13 cellular contexts compared by ENCODE assay signal in the genomic region with DNA sequence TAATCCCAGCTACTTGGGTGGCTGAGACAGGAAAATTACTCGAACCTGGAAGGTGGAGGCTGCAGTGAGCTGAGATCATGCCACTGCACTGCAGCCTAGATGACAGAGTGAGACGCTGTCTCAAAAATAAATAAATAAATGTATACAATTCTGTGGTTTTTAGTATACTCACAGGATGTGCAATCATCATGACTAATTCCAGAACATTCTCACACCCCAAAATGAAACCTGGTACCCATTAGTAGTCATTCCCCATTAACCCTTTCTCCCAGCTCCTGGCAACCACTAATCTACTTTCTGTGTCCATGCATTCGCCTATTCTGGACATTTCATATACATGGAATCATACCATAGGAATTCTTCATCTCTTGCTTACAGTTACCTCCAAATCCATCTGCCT. TPM values are rescaled to one million over a fixed set of nuclear protein-coding genes. Genes with fewer than 3 reads are reported as not detected.
DNase-seq lines count a peak whose midpoint lies in the region; ATAC-seq and TF ChIP-seq lines count a peak whose summit lies in the region.
"Had no signal": no experiment of that assay in that cellular context is flagged by ENCODE, and none has a peak within 500 bp of the region (broad histone marks: within the 10 kb centered on the region; RNA-seq: fewer than 3 reads in every experiment).

No MANE protein-coding gene starts in this region.

- no peak overlapping the region for H3K4me3 ChIP-seq in RWPE2 (ENCODE audit: severe bottlenecking)
- no peak overlapping the region for H3K4me3 ChIP-seq in osteoblast (ENCODE audit: insufficient read depth, low read length)
- H3K4me3 ChIP-seq: A549 had no signal

- H3K27ac Mint-ChIP-seq in activated CD4-positive, alpha-beta memory T cell treated with anti-CD3 and anti-CD28 coated beads for 36 hours, result no peak overlapping the region
- H3K27ac Mint-ChIP-seq in activated CD4-positive, alpha-beta memory T cell treated with anti-CD3 and anti-CD28 coated beads, Interleukin-2, amount 10 ng/mL, durations not matched to agents 7 days and 5 days, result no peak overlapping the region
- H3K27ac Mint-ChIP-seq in glutamatergic neuron (ENCODE audit: unreplicated experiment), result no peak overlapping the region
- H3K27ac Mint-ChIP-seq: activated T-helper 2 cell treated with anti-CD3 and anti-CD28 coated beads, Interferon-gamma antibody, Interleukin-2, Interleukin-4, amounts not matched to agents 10 μg/mL and 5 μg/mL and 100 μg/mL, durations not matched to agents 14 hours and 24 hours and 36 hours; H9 had no signal

- no peaks in the 10 kb centered on the region for H3K27me3 ChIP-seq in RWPE2 (ENCODE audit: insufficient read depth, poor library complexity, severe bottlenecking)
- H3K27me3 ChIP-seq in osteoblast (ENCODE audit: insufficient read depth, low read length), result no peaks in the 10 kb centered on the region

- H3K9me3 ChIP-seq in RWPE2 (ENCODE audit: severe bottlenecking) (no peaks in the 10 kb centered on the region), osteoblast (ENCODE audit: low read depth, low read length) (no peaks in the 10 kb centered on the region)
- H3K9me3 ChIP-seq: A549 had no signal

- H3K79me2 ChIP-seq in osteoblast (ENCODE audit: insufficient read depth, low read length), result peaks cover 67% of the 10 kb centered on the region

- peak; percentile 52 for ATAC-seq in HG02852 (IDR thresholded peaks at IDR 0.05; ENCODE audit: unreplicated experiment)
- peak; percentile 79 for ATAC-seq in RWPE2 (ENCODE audit: low read depth)
- ATAC-seq in GM19467 (IDR thresholded peaks at IDR 0.05; ENCODE audit: unreplicated experiment), result no peak
- ATAC-seq: A549, left cardiac atrium had no signal

- TF ChIP-seq CTCF in RWPE2 (IDR thresholded peaks at IDR 0.05; ENCODE audit: poor library complexity, severe bottlenecking), result no peak
- no peak for TF ChIP-seq CTCF in osteoblast (IDR thresholded peaks at IDR 0.05; ENCODE audit: extremely low read depth, low read depth, low read length)
- TF ChIP-seq CTCF in glutamatergic neuron (IDR thresholded peaks at IDR 0.05; ENCODE audit: partially characterized antibody, unreplicated experiment), result no peak

- H3K4me3 Mint-ChIP-seq in activated CD4-positive, alpha-beta memory T cell treated with anti-CD3 and anti-CD28 coated beads for 36 hours, result no peak overlapping the region
- no peak overlapping the region for H3K4me3 Mint-ChIP-seq in activated CD4-positive, alpha-beta memory T cell treated with anti-CD3 and anti-CD28 coated beads, Interleukin-2, amount 10 ng/mL, durations not matched to agents 7 days and 5 days
- no peak overlapping the region for H3K4me3 Mint-ChIP-seq in glutamatergic neuron (ENCODE audit: unreplicated experiment)
- H3K4me3 Mint-ChIP-seq: H9 had no signal

- H3K36me3 ChIP-seq in RWPE2 (ENCODE audit: low read depth), result peaks cover 18% of the 10 kb centered on the region
- H3K36me3 ChIP-seq in osteoblast (ENCODE audit: insufficient read depth, low read length), result peaks cover 7% of the 10 kb centered on the region

- peaks cover 6% of the 10 kb centered on the region for H4K20me1 ChIP-seq in osteoblast (ENCODE audit: insufficient read depth, low read length)

- peaks cover 4% of the 10 kb centered on the region for H3K36me3 Mint-ChIP-seq in activated CD4-positive, alpha-beta memory T cell treated with anti-CD3 and anti-CD28 coated beads for 36 hours
- H3K36me3 Mint-ChIP-seq in activated CD4-positive, alpha-beta memory T cell treated with anti-CD3 and anti-CD28 coated beads, Interleukin-2, amount 10 ng/mL, durations not matched to agents 7 days and 5 days (ENCODE audit: low read depth), result peaks cover 12% of the 10 kb centered on the region
- no peaks in the 10 kb centered on the region for H3K36me3 Mint-ChIP-seq in glutamatergic neuron (ENCODE audit: unreplicated experiment)

- intact Hi-C loops in activated CD4-positive, alpha-beta memory T cell treated with anti-CD3 and anti-CD28 coated beads for 36 hours (cut with micrococcal nuclease), result loop anchor here (2.0 kb wide), 1 partner anchor 15 kb away; no protein-coding TSS in a partner anchor

- H3K27ac ChIP-seq in RWPE2 (ENCODE audit: poor library complexity, severe bottlenecking) (peak overlapping the region; percentile 28), osteoblast (ENCODE audit: low read depth, low read length) (no peak overlapping the region)
- H3K27ac ChIP-seq: A549 had no signal

- H2AFZ ChIP-seq in osteoblast (ENCODE audit: low read length), result no peak overlapping the region

- CTCF ChIA-PET in activated CD4-positive, alpha-beta memory T cell treated with anti-CD3 and anti-CD28 coated beads for 36 hours (lab: Charles Lee), result no interaction called here
- CTCF ChIA-PET in activated CD4-positive, alpha-beta memory T cell treated with anti-CD3 and anti-CD28 coated beads, Interleukin-2, amount 10 ng/mL, durations not matched to agents 7 days and 5 days (lab: Charles Lee), result no interaction called here

- H3K27me3 Mint-ChIP-seq in activated CD4-positive, alpha-beta memory T cell treated with anti-CD3 and anti-CD28 coated beads for 36 hours, result no peaks in the 10 kb centered on the region
- no peaks in the 10 kb centered on the region for H3K27me3 Mint-ChIP-seq in activated CD4-positive, alpha-beta memory T cell treated with anti-CD3 and anti-CD28 coated beads, Interleukin-2, amount 10 ng/mL, durations not matched to agents 7 days and 5 days
- no peaks in the 10 kb centered on the region for H3K27me3 Mint-ChIP-seq in glutamatergic neuron (ENCODE audit: unreplicated experiment)

- POLR2A ChIA-PET in activated CD4-positive, alpha-beta memory T cell treated with anti-CD3 and anti-CD28 coated beads for 36 hours (lab: Charles Lee), result no interaction called here
- POLR2A ChIA-PET in activated CD4-positive, alpha-beta memory T cell treated with anti-CD3 and anti-CD28 coated beads, Interleukin-2, amount 10 ng/mL, durations not matched to agents 7 days and 5 days (lab: Charles Lee), result no interaction called here

- H3K9me3 Mint-ChIP-seq in activated CD4-positive, alpha-beta memory T cell treated with anti-CD3 and anti-CD28 coated beads for 36 hours, result no peaks in the 10 kb centered on the region
- no peaks in the 10 kb centered on the region for H3K9me3 Mint-ChIP-seq in activated CD4-positive, alpha-beta memory T cell treated with anti-CD3 and anti-CD28 coated beads, Interleukin-2, amount 10 ng/mL, durations not matched to agents 7 days and 5 days
- peaks cover 2% of the 10 kb centered on the region for H3K9me3 Mint-ChIP-seq in glutamatergic neuron (ENCODE audit: unreplicated experiment)
- H3K9me3 Mint-ChIP-seq: activated T-helper 2 cell treated with anti-CD3 and anti-CD28 coated beads, Interferon-gamma antibody, Interleukin-2, Interleukin-4, amounts not matched to agents 10 μg/mL and 5 μg/mL and 100 μg/mL, durations not matched to agents 14 hours and 24 hours and 36 hours; H9 had no signal

- peaks cover 18% of the 10 kb centered on the region for H3K4me1 Mint-ChIP-seq in activated CD4-positive, alpha-beta memory T cell treated with anti-CD3 and anti-CD28 coated beads for 36 hours (ENCODE audit: low read depth)
- peaks cover 23% of the 10 kb centered on the region for H3K4me1 Mint-ChIP-seq in activated CD4-positive, alpha-beta memory T cell treated with anti-CD3 and anti-CD28 coated beads, Interleukin-2, amount 10 ng/mL, durations not matched to agents 7 days and 5 days
- H3K4me1 Mint-ChIP-seq in glutamatergic neuron (ENCODE audit: low read depth, unreplicated experiment), result no peaks in the 10 kb centered on the region

- DNase-seq in activated CD4-positive, alpha-beta memory T cell treated with anti-CD3 and anti-CD28 coated beads for 36 hours, result peak; percentile 14
- DNase-seq in activated CD4-positive, alpha-beta memory T cell treated with anti-CD3 and anti-CD28 coated beads, Interleukin-2, amount 10 ng/mL, durations not matched to agents 7 days and 5 days, result no peak
- DNase-seq in RWPE2 (ENCODE audit: low spot score) (no peak), osteoblast (ENCODE audit: insufficient read length, low spot score, missing footprints) (peak; percentile 56), glutamatergic neuron (no peak), NCI-H1105 treated with DMSO at 0.1 percent for 48 hours (lab: John Stamatoyannopoulos, UW) (no peak)
- DNase-seq: DMS79 treated with DMSO at 0.1 percent for 48 hours, H9, left cardiac atrium had no signal

- H3K4me1 ChIP-seq in RWPE2 (ENCODE audit: insufficient read depth, poor library complexity, severe bottlenecking), result peaks cover 25% of the 10 kb centered on the region
- peaks cover 7% of the 10 kb centered on the region for H3K4me1 ChIP-seq in osteoblast (ENCODE audit: insufficient read depth, low read length)

- no peak overlapping the region for H3K4me2 ChIP-seq in osteoblast (ENCODE audit: insufficient read depth, low read length)
- H3K4me2 ChIP-seq: A549 had no signal

RNA-seq across cellular contexts. Expression of a gene that starts 44.5 kb away (rescaled TPM):
- 10 to 100 TPM; 25.9 to 30.7 TPM for total RNA-seq in activated CD4-positive, alpha-beta memory T cell treated with anti-CD3 and anti-CD28 coated beads for 36 hours
- 10 to 100 TPM; 40.5 to 43.3 TPM for total RNA-seq in activated CD4-positive, alpha-beta memory T cell treated with anti-CD3 and anti-CD28 coated beads, Interleukin-2, amount 10 ng/mL, durations not matched to agents 7 days and 5 days
- 45.1 and 71.3 TPM in 2 replicates for total RNA-seq in osteoblast
- 45.3 TPM for total RNA-seq in glutamatergic neuron (ENCODE audit: unreplicated experiment)

Comparison
In these comparisons a context has a peak if more than half of its experiments do, and no peak if none do; other contexts are left out.
1. DNase-seq: peak in activated CD4-positive, alpha-beta memory T cell treated with anti-CD3 and anti-CD28 coated beads for 36 hours (single experiment) and osteoblast (single experiment); none in activated CD4-positive, alpha-beta memory T cell treated with anti-CD3 and anti-CD28 coated beads, Interleukin-2, amount 10 ng/mL, durations not matched to agents 7 days and 5 days (single experiment), RWPE2 (single experiment), glutamatergic neuron (single experiment) and NCI-H1105 treated with DMSO at 0.1 percent for 48 hours (single experiment).